Comparison of ENCODE assay signal across 21 cellular contexts in the genomic region with DNA sequence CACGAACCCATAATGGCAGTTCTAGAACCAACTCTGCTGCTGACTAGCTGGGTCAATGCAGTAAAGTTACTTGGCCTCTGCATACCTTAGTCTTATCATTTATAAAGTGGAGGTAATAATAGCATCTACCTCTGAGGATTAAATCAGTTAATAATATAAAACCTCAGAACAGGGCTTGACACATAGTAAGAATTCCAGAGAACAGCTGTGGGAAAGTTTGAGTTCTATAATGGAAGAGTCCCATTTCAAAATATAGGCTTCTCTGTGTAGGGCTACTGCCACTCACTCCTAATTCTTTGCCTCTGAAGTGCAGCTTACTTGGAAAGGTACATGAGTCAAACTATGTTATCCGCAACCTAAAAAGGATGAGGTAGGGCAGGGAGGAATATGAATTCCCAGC.
"Had no signal": no experiment of that assay in that cellular context is flagged by ENCODE, and none has a peak within 500 bp of the region (broad histone marks: within the 10 kb centered on the region; RNA-seq: fewer than 3 reads in every experiment).

No MANE protein-coding gene starts in this region.

- H3K9me3 ChIP-seq: SJSA1 had no signal

- H3K4me3 Mint-ChIP-seq: IgD-negative memory B cell had no signal

- H3K9ac ChIP-seq: KMS-11 had no signal

- H3K4me2 ChIP-seq: KMS-11 had no signal

- H3K27ac ChIP-seq: KMS-11, SJSA1, SK-N-MC had no signal

- H3K27me3 ChIP-seq: SJSA1 had no signal

- H3K36me3 Mint-ChIP-seq: IgD-negative memory B cell had no signal

- H3K4me3 ChIP-seq: K562, SJSA1, SK-N-MC had no signal

- DNase-seq: MV-4-11, NCI-H1048, NCI-H1105, NCI-H1417, NCI-H1436 treated with DMSO at 0.1 percent for 48 hours, NCI-H1694, NCI-H187 treated with DMSO at 0.1 percent for 48 hours, NCI-H2029 treated with DMSO at 0.1 percent for 48 hours, NCI-H2227 treated with DMSO at 0.1 percent for 48 hours, NCI-H524 treated with DMSO at 0.1 percent for 48 hours, NCI-H69, NCI-H774, Right ventricle myocardium superior, RPMI8226, SIG-M5 had no signal

- H3K27ac Mint-ChIP-seq: IgD-negative memory B cell had no signal

- H3K36me3 ChIP-seq: SJSA1 had no signal

- H3K9me3 Mint-ChIP-seq: IgD-negative memory B cell had no signal

- ATAC-seq: HepG2, K562 had no signal

- H3K27me3 Mint-ChIP-seq: IgD-negative memory B cell had no signal

- H3K4me1 Mint-ChIP-seq: IgD-negative memory B cell had no signal
